ENCODE assay signal across 10 cellular contexts in genomic region chr19:18762125-18763023, GRCh38. TPM values are rescaled to one million over a fixed set of nuclear protein-coding genes. Genes with fewer than 3 reads are reported as not detected.
DNase-seq lines count a peak whose midpoint lies in the region; ATAC-seq, FAIRE-seq and TF ChIP-seq lines count a peak whose summit lies in the region.
"Had no signal": no experiment of that assay in that cellular context is flagged by ENCODE, and none has a peak within 500 bp of the region (broad histone marks: within the 10 kb centered on the region; RNA-seq: fewer than 3 reads in every experiment).

No MANE protein-coding gene starts in this region.

- CTCF ChIA-PET in T-cell (lab: Charles Lee), result interaction anchor here in 1 of 2 donors (0.6 kb wide), 1 partner anchor 397 kb away, joined by 3 read pairs; no protein-coding TSS in a partner anchor

- H3K27me3 Mint-ChIP-seq in chondrocyte (ENCODE audit: low read depth) (no peaks in the 10 kb centered on the region), T-cell (no peaks in the 10 kb centered on the region)
- H3K27me3 Mint-ChIP-seq: CD4-positive, CD25-positive, alpha-beta regulatory T cell had no signal

- H3K4me1 Mint-ChIP-seq in chondrocyte (ENCODE audit: low read depth) (peaks cover 18% of the 10 kb centered on the region), T-cell (no peaks in the 10 kb centered on the region)
- H3K4me1 Mint-ChIP-seq: CD4-positive, CD25-positive, alpha-beta regulatory T cell had no signal

- ATAC-seq in T-cell (replicated peaks in 1 of 4), result no peak
- no peak for ATAC-seq in GM21723 (IDR thresholded peaks at IDR 0.05; ENCODE audit: unreplicated experiment)

- peak; percentile 44 for DNase-seq in Ammon's horn (ENCODE audit: low spot score)
- peak; percentile 49 for DNase-seq in NCI-H2107 (lab: John Stamatoyannopoulos, UW)
- no peak for DNase-seq in chondrocyte (ENCODE audit: low spot score)
- DNase-seq in medulla oblongata (ENCODE audit: extremely low spot score), result peak; percentile 51
- DNase-seq in T-cell, result no peak
- DNase-seq in GM12891 (ENCODE audit: insufficient read length, low spot score), result no peak
- DNase-seq in activated CD4-positive, CD25-positive, alpha-beta regulatory T cell (lab: John Stamatoyannopoulos, UW), result no peak
- DNase-seq: CD4-positive, CD25-positive, alpha-beta regulatory T cell had no signal

- peaks cover 1% of the 10 kb centered on the region for H3K36me3 Mint-ChIP-seq in chondrocyte (ENCODE audit: low read depth)
- peaks cover 4% of the 10 kb centered on the region for H3K36me3 Mint-ChIP-seq in T-cell
- H3K36me3 Mint-ChIP-seq: CD4-positive, CD25-positive, alpha-beta regulatory T cell had no signal

- TF ChIP-seq POLR2A in GM12891 (IDR thresholded peaks at IDR 0.05; ENCODE audit: low read depth, low read length), result no peak

- TF ChIP-seq CTCF in chondrocyte (IDR thresholded peaks at IDR 0.05), result no peak

- H3K9me3 Mint-ChIP-seq in chondrocyte (ENCODE audit: low read depth), result no peaks in the 10 kb centered on the region
- no peaks in the 10 kb centered on the region for H3K9me3 Mint-ChIP-seq in T-cell
- H3K9me3 Mint-ChIP-seq: CD4-positive, CD25-positive, alpha-beta regulatory T cell had no signal

- no peak for FAIRE-seq in GM12891 (lab: Jason Lieb, UNC)

- no peak overlapping the region for H3K4me3 Mint-ChIP-seq in chondrocyte (ENCODE audit: unreplicated experiment)
- H3K4me3 Mint-ChIP-seq in T-cell, result no peak overlapping the region
- H3K4me3 Mint-ChIP-seq: CD4-positive, CD25-positive, alpha-beta regulatory T cell had no signal

- POLR2A ChIA-PET in T-cell (lab: Charles Lee), result no interaction called here

- H3K27ac Mint-ChIP-seq in chondrocyte (ENCODE audit: unreplicated experiment), result peak overlapping the region; percentile 65
- no peak overlapping the region for H3K27ac Mint-ChIP-seq in T-cell
- H3K27ac Mint-ChIP-seq: CD4-positive, CD25-positive, alpha-beta regulatory T cell had no signal

TF ChIP-seq in GM12891, 5 proteins besides CTCF, POLR2A, EP300 and RAD21:
- TF ChIP-seq TAF1 (IDR thresholded peaks at IDR 0.05; ENCODE audit: low read depth, low read length) (no peak), POU2F2 (IDR thresholded peaks at IDR 0.05; ENCODE audit: low read depth, low read length) (no peak), SPI1 (IDR thresholded peaks at IDR 0.05; ENCODE audit: low read depth, low read length) (no peak), PAX5 (IDR thresholded peaks at IDR 0.05; ENCODE audit: insufficient read depth, low read length, severe bottlenecking) (no peak), POLR2AphosphoS5 (IDR thresholded peaks at IDR 0.05; ENCODE audit: low read depth, low read length) (no peak)
TF ChIP-seq in GM12891: peak in this region for 0.

RNA-seq across cellular contexts. Expression of gene COMP, which starts 28.7 kb away (rescaled TPM):
- total RNA-seq in chondrocyte, result 10.6 to 17.2 TPM (median 14.5 TPM) in 3 replicates
- total RNA-seq in T-cell, result not detected
- polyA plus RNA-seq in GM12891 (2012; ENCODE audit: low read depth, missing spikeins), result not detected
- total RNA-seq: CD4-positive, CD25-positive, alpha-beta regulatory T cell; pulmonary artery endothelial cell had no signal
- polyA plus RNA-seq: CD4-positive, CD25-positive, alpha-beta regulatory T cell had no signal

Comparison
In these comparisons a context has a peak if more than half of its experiments do, and no peak if none do; other contexts are left out.
1. DNase-seq: peak in Ammon's horn (single experiment), NCI-H2107 (single experiment) and medulla oblongata (single experiment); none in chondrocyte (single experiment), T-cell (0 of 34), GM12891 (single experiment) and activated CD4-positive, CD25-positive, alpha-beta regulatory T cell (0 of 4).
2. RNA of gene COMP, which starts 28.7 kb away (total RNA-seq): 10.6 to 17.2 TPM in chondrocyte; not detected in T-cell; every median in the first group is over 10 times any median in the second.